In the genomic region with DNA sequence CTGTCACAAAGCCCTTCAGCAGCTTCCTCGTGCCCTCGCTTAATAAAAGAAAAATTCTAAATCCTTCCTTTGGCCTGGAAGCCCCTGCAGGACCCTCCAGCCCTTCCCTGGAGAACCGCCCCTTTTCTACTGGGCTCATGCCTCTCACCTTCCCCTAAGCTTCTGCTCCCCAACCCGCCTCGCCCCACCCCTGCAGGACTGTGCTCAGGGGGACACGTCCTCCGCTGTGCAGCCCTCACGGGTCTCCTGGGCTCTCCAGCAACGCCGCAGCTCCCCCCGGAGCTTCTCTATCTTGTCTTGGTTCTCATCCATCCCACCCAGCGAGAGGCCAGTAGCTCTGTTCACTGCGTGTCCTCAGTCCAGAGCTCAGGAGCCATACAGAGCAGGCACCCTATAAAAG, we compare ENCODE assay signal across 17 cellular contexts.
DNase-seq lines count a peak whose midpoint lies in the region; ATAC-seq, FAIRE-seq and TF ChIP-seq lines count a peak whose summit lies in the region.
"Had no signal": no experiment of that assay in that cellular context is flagged by ENCODE, and none has a peak within 500 bp of the region (broad histone marks: within the 10 kb centered on the region; RNA-seq: fewer than 3 reads in every experiment).

No MANE protein-coding gene starts in this region.

- H3K23me2 ChIP-seq in H9 (ENCODE audit: insufficient read length, low read depth, low read length, poor library complexity, severe bottlenecking) = no peaks in the 10 kb centered on the region

- no peak overlapping the region for H3T11ph ChIP-seq in H9 (ENCODE audit: low read length)

- H3K4me3 Mint-ChIP-seq in H9 (no peak overlapping the region), WTC11 (no peak overlapping the region), nephron progenitor cell (no peak overlapping the region), progenitor cell of endocrine pancreas (ENCODE audit: low read depth) (no peak overlapping the region)
- H3K4me3 Mint-ChIP-seq: B cell; CD4-positive, alpha-beta T cell had no signal

- H3K4me1 Mint-ChIP-seq in H9 = peaks cover 3 to 18% of the 10 kb centered on the region in 2 experiments; a peak in 3 of 4 replicates
- no peaks in the 10 kb centered on the region for H3K4me1 Mint-ChIP-seq in WTC11
- H3K4me1 Mint-ChIP-seq in nephron progenitor cell = peaks cover 28% of the 10 kb centered on the region
- peaks cover 2% of the 10 kb centered on the region for H3K4me1 Mint-ChIP-seq in progenitor cell of endocrine pancreas (ENCODE audit: low read depth)
- H3K4me1 Mint-ChIP-seq: B cell had no signal

- H2BK15ac ChIP-seq in H9 (ENCODE audit: low read depth, low read length) = no peak overlapping the region

- no peaks in the 10 kb centered on the region for H3K9me2 ChIP-seq in PC-3 (replicated peaks; ENCODE audit: low read length)

- no TSS peak for BruUV-seq in PC-3 (replicated peaks; lab: Mats Ljungman, UMichigan)

- no peak overlapping the region for H3K27ac ChIP-seq in H9 (ENCODE audit: insufficient read length, low read depth, low read length)
- no peak overlapping the region for H3K27ac ChIP-seq in PC-3 (ENCODE audit: low read length)
- H3K27ac ChIP-seq: GM23248 had no signal

- no peak overlapping the region for H2BK120ac ChIP-seq in H9 (ENCODE audit: low read depth, low read length, poor library complexity, severe bottlenecking)

- DNase-seq in H9 = no peak
- DNase-seq in WTC11 (ENCODE audit: low spot score) = no peak
- no peak for DNase-seq in nephron progenitor cell
- DNase-seq in progenitor cell of endocrine pancreas (ENCODE audit: low spot score, unreplicated experiment) = no peak
- no peak for DNase-seq in PC-3
- DNase-seq in H54 (ENCODE audit: insufficient read length, low spot score) = no peak
- DNase-seq in OCI-M1 (lab: John Stamatoyannopoulos, UW) = no peak
- DNase-seq: C1 segment of cervical spinal cord; CD4-positive, alpha-beta T cell; DMS79; H7 had no signal

- no peak overlapping the region for H3K18ac ChIP-seq in H9 (ENCODE audit: insufficient read length, low read depth, low read length)

- H3K79me1 ChIP-seq in H9 (ENCODE audit: insufficient read depth, low read depth, low read length, poor library complexity, severe bottlenecking) = no peaks in the 10 kb centered on the region

- WGBS in H9 (ENCODE audit: extremely low coverage, insufficient read length, low lambda C conversion rate) = no CpG with 5 or more reads among the region's 13 CpGs

- H3K9me3 Mint-ChIP-seq in H9 (no peaks in the 10 kb centered on the region), WTC11 (no peaks in the 10 kb centered on the region), nephron progenitor cell (no peaks in the 10 kb centered on the region), progenitor cell of endocrine pancreas (ENCODE audit: low read depth) (no peaks in the 10 kb centered on the region)
- H3K9me3 Mint-ChIP-seq: CD4-positive, alpha-beta T cell had no signal

- CTCF ChIA-PET in WTC11 (lab: Charles Lee) (interaction anchor here (1.0 to 2.0 kb wide), 6 partner anchors 10 to 152 kb away, joined by 3 to 8 read pairs (median 6); no protein-coding TSS in a partner anchor), PC-3 (lab: Charles Lee) (no interaction called here)

- H3K4me2 ChIP-seq in H9 (ENCODE audit: insufficient read depth, insufficient read length, low read length) (no peak overlapping the region), PC-3 (ENCODE audit: low read length) (no peak overlapping the region)

- H2BK20ac ChIP-seq in H9 (ENCODE audit: low read depth, low read length, poor library complexity, severe bottlenecking) = no peak overlapping the region

- intact Hi-C loops in PC-3 (cut with micrococcal nuclease) = no loop called here

- H3K36me3 ChIP-seq in PC-3 (ENCODE audit: low read depth, low read length) = no peaks in the 10 kb centered on the region

- POLR2A ChIA-PET in WTC11 (lab: Charles Lee) = interaction anchor here (0.6 to 0.7 kb wide), 2 partner anchors 10 to 44 kb away, joined by 3 read pairs; no protein-coding TSS in a partner anchor
- POLR2A ChIA-PET in PC-3 (lab: Charles Lee; ENCODE audit: unreplicated experiment) = no interaction called here

- no peak for FAIRE-seq in H54 (lab: Jason Lieb, UNC)
- FAIRE-seq: A204.1, GM12878, GM18507, HTR-8/SVneo had no signal

- no peak overlapping the region for H3K4me3 ChIP-seq in PC-3 (ENCODE audit: low read length)
- H3K4me3 ChIP-seq: GM12878, GM23248 had no signal

- H4K8ac ChIP-seq in H9 (replicated peaks; ENCODE audit: insufficient read length, low read depth, low read length) = no peak overlapping the region

- no peak overlapping the region for H3K14ac ChIP-seq in H9 (ENCODE audit: insufficient read depth, low read length)

- H3K56ac ChIP-seq in H9 (ENCODE audit: insufficient read length, low read depth, low read length) = no peak overlapping the region

- no peaks in the 10 kb centered on the region for H3K27me3 ChIP-seq in H9 (ENCODE audit: insufficient read depth, low read length)
- no peaks in the 10 kb centered on the region for H3K27me3 ChIP-seq in PC-3 (ENCODE audit: low read length)

- H3K9me3 ChIP-seq in H9 (ENCODE audit: control insufficient read depth, low read depth, low read length) (no peaks in the 10 kb centered on the region), PC-3 (ENCODE audit: low read length) (no peaks in the 10 kb centered on the region)

- ATAC-seq in WTC11 (no peak), PC-3 (no peak)
- ATAC-seq: GM12878 had no signal

- TF ChIP-seq CTCF in H9 (conservative IDR thresholded peaks at IDR 0.05) (no peak), WTC11 (IDR thresholded peaks at IDR 0.05) (no peak), nephron progenitor cell (IDR thresholded peaks at IDR 0.05) (no peak), progenitor cell of endocrine pancreas (IDR thresholded peaks at IDR 0.05; ENCODE audit: unreplicated experiment) (no peak), PC-3 (conservative IDR thresholded peaks at IDR 0.05; ENCODE audit: low read depth, low read length) (no peak)

- no peak overlapping the region for H2AK5ac ChIP-seq in H9 (ENCODE audit: insufficient read length, low read length)

- H2BK5ac ChIP-seq in H9 (ENCODE audit: insufficient read length, low read length) = no peak overlapping the region

- H3K23ac ChIP-seq in H9 (ENCODE audit: insufficient read length, low read depth, low read length) = no peak overlapping the region

- H4K91ac ChIP-seq in H9 (ENCODE audit: insufficient read length, low read depth, low read length) = no peak overlapping the region

- H3K27me3 Mint-ChIP-seq in H9 (ENCODE audit: low read depth) (no peaks in the 10 kb centered on the region), WTC11 (ENCODE audit: low read depth) (no peaks in the 10 kb centered on the region), nephron progenitor cell (ENCODE audit: low read depth, poor library complexity) (peaks cover 6% of the 10 kb centered on the region), progenitor cell of endocrine pancreas (no peaks in the 10 kb centered on the region)
- H3K27me3 Mint-ChIP-seq: B cell; CD4-positive, alpha-beta T cell had no signal

- TF ChIP-seq POLR2A in H54 (IDR thresholded peaks at IDR 0.05; ENCODE audit: low read depth, low read length) = no peak

- H4K20me1 ChIP-seq in H9 (ENCODE audit: control insufficient read depth, insufficient read depth, insufficient read length) (no peaks in the 10 kb centered on the region), PC-3 (ENCODE audit: low read length) (no peaks in the 10 kb centered on the region)

- H4K5ac ChIP-seq in H9 (ENCODE audit: insufficient read length, low read depth, low read length) = no peak overlapping the region

- H3K9ac ChIP-seq in H9 (ENCODE audit: extremely low read depth, insufficient read length, low read length) (no peak overlapping the region), PC-3 (ENCODE audit: low read length) (no peak overlapping the region)
- H3K9ac ChIP-seq: GM23248 had no signal

- H3F3A ChIP-seq in PC-3 (ENCODE audit: low read length, unreplicated experiment) = no peaks in the 10 kb centered on the region

- no peaks in the 10 kb centered on the region for H3K4me1 ChIP-seq in H9 (ENCODE audit: insufficient read depth, low read length)
- H3K4me1 ChIP-seq in PC-3 (ENCODE audit: insufficient read depth, low read length) = no peaks in the 10 kb centered on the region

- H2AFZ ChIP-seq in H9 (ENCODE audit: low read length) (no peak overlapping the region), PC-3 (ENCODE audit: low read length) (no peak overlapping the region)
- H2AFZ ChIP-seq: GM23248 had no signal

- H3K4ac ChIP-seq in H9 (ENCODE audit: low read depth, low read length) = no peak overlapping the region

- no peaks in the 10 kb centered on the region for H3K79me2 ChIP-seq in H9 (ENCODE audit: insufficient read depth, low read length)
- H3K79me2 ChIP-seq in PC-3 (ENCODE audit: low read length) = no peaks in the 10 kb centered on the region

- H3K27ac Mint-ChIP-seq in H9 (peak overlapping the region in 2 of 3 experiments; percentile 70 to 77; a peak in 4 of 7 replicates), WTC11 (peak overlapping the region; percentile 33; the same call in 1 of the 2 replicates), nephron progenitor cell (peak overlapping the region; percentile 19), progenitor cell of endocrine pancreas (peak overlapping the region; percentile 77)
- H3K27ac Mint-ChIP-seq: CD4-positive, alpha-beta T cell had no signal

- H3K36me3 Mint-ChIP-seq in H9 (ENCODE audit: insufficient read depth in 1 of 3, low read depth in 3 of 3) (peaks cover 0 to 28% (median 1%) of the 10 kb centered on the region in 3 experiments; a peak in 3 of 7 replicates), WTC11 (no peaks in the 10 kb centered on the region), nephron progenitor cell (ENCODE audit: low read depth) (no peaks in the 10 kb centered on the region), progenitor cell of endocrine pancreas (ENCODE audit: insufficient read depth) (peaks cover 2% of the 10 kb centered on the region)

- no peak overlapping the region for H2BK12ac ChIP-seq in H9 (ENCODE audit: insufficient read length, low read depth, low read length)

TF ChIP-seq in WTC11, 78 proteins besides CTCF, POLR2A, EP300 and RAD21 (continues in another document):
- TF ChIP-seq TCF7 (CRISPR knock-in tag; IDR thresholded peaks at IDR 0.05; ENCODE audit: low read depth) (no peak), HMGA2 (CRISPR knock-in tag; IDR thresholded peaks at IDR 0.05) (no peak), NR1H2 (CRISPR knock-in tag; IDR thresholded peaks at IDR 0.05) (no peak), ATF1 (CRISPR knock-in tag; IDR thresholded peaks at IDR 0.05) (no peak), GTF2I (CRISPR knock-in tag; conservative IDR thresholded peaks at IDR 0.05) (no peak), RELA (CRISPR knock-in tag; IDR thresholded peaks at IDR 0.05; ENCODE audit: borderline replicate concordance) (no peak), ZNF671 (CRISPR knock-in tag; IDR thresholded peaks at IDR 0.05) (no peak)
- TF ChIP-seq, protein P1, sequence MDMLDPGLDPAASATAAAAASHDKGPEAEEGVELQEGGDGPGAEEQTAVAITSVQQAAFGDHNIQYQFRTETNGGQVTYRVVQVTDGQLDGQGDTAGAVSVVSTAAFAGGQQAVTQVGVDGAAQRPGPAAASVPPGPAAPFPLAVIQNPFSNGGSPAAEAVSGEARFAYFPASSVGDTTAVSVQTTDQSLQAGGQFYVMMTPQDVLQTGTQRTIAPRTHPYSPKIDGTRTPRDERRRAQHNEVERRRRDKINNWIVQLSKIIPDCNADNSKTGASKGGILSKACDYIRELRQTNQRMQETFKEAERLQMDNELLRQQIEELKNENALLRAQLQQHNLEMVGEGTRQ (CRISPR knock-in tag; IDR thresholded peaks at IDR 0.05) = no peak

Comparison
In these comparisons a context has a peak if more than half of its experiments do, and no peak if none do; other contexts are left out.
1. H3K27ac Mint-ChIP-seq: peak in every context shown above with its lines; median percentile 77 in progenitor cell of endocrine pancreas; 74 in H9; 33 in WTC11; 19 in nephron progenitor cell.